ENCODE assay signal across 8 cellular contexts in genomic region chr20:3777726-3778629, GRCh38. TPM values are rescaled to one million over a fixed set of nuclear protein-coding genes. Genes with fewer than 3 reads are reported as not detected.
DNase-seq lines count a peak whose midpoint lies in the region; ATAC-seq and TF ChIP-seq lines count a peak whose summit lies in the region.

No MANE protein-coding gene starts in this region.

- peak overlapping the region; percentile 11 for H3K9ac ChIP-seq in rectal smooth muscle tissue (ENCODE audit: low read length)

- TF ChIP-seq CTCF in GM12864 (IDR thresholded peaks at IDR 0.05; ENCODE audit: low read depth, low read length, missing control alignments) (no peak), left ventricle myocardium inferior (IDR thresholded peaks at IDR 0.05; ENCODE audit: borderline replicate concordance) (no peak)

- H3K4me1 ChIP-seq in left ventricle myocardium inferior (peaks cover 29% of the 10 kb centered on the region), rectal smooth muscle tissue (ENCODE audit: control insufficient read depth, insufficient read depth, low read length) (peaks cover 6% of the 10 kb centered on the region)

- H3K36me3 Mint-ChIP-seq in activated naive CD8-positive, alpha-beta T cell treated with anti-CD3 and anti-CD28 coated beads for 36 hours: no peaks in the 10 kb centered on the region

- no peaks in the 10 kb centered on the region for H3K9me3 Mint-ChIP-seq in activated naive CD8-positive, alpha-beta T cell treated with anti-CD3 and anti-CD28 coated beads for 36 hours

- no peak for ATAC-seq in GM21515 (IDR thresholded peaks at IDR 0.05; ENCODE audit: unreplicated experiment)
- ATAC-seq in HG03097 (IDR thresholded peaks at IDR 0.05; ENCODE audit: low FRiP score, unreplicated experiment): no peak

- H3K27ac ChIP-seq in left ventricle myocardium inferior (replicated peaks): peak overlapping the region; percentile 16
- no peak overlapping the region for H3K27ac ChIP-seq in rectal smooth muscle tissue (ENCODE audit: low read depth, low read length)

- H3K4me1 Mint-ChIP-seq in activated naive CD8-positive, alpha-beta T cell treated with anti-CD3 and anti-CD28 coated beads for 36 hours: peaks cover 18% of the 10 kb centered on the region

- H3K27ac Mint-ChIP-seq in activated naive CD8-positive, alpha-beta T cell treated with anti-CD3 and anti-CD28 coated beads for 36 hours: no peak overlapping the region

- H3K4me3 Mint-ChIP-seq in activated naive CD8-positive, alpha-beta T cell treated with anti-CD3 and anti-CD28 coated beads for 36 hours: peak overlapping the region; percentile 70

- DNase-seq in GM12864 (ENCODE audit: low read depth) (no peak), NCI-H510A treated with DMSO at 0.1 percent for 48 hours (lab: John Stamatoyannopoulos, UW) (peak; percentile 89), left ventricle myocardium inferior (peak; percentile 77), UCSD-AML1 (lab: John Stamatoyannopoulos, UW; ENCODE audit: unreplicated experiment) (no peak)
- peak; percentile 41 for DNase-seq in activated naive CD8-positive, alpha-beta T cell treated with anti-CD3 and anti-CD28 coated beads for 36 hours

- H3K27me3 Mint-ChIP-seq in activated naive CD8-positive, alpha-beta T cell treated with anti-CD3 and anti-CD28 coated beads for 36 hours: peaks cover 24% of the 10 kb centered on the region

- H3K4me3 ChIP-seq in GM12864 (ENCODE audit: low read depth, low read length): peak overlapping the region; percentile 32
- H3K4me3 ChIP-seq in left ventricle myocardium inferior: peak overlapping the region; percentile 69
- peak overlapping the region; percentile 69 for H3K4me3 ChIP-seq in rectal smooth muscle tissue (ENCODE audit: low read length)

- H3K9me3 ChIP-seq in left ventricle myocardium inferior (replicated peaks): no peaks in the 10 kb centered on the region

- no peaks in the 10 kb centered on the region for H3K27me3 ChIP-seq in left ventricle myocardium inferior (ENCODE audit: low read depth)
- H3K27me3 ChIP-seq in rectal smooth muscle tissue (ENCODE audit: control insufficient read depth, insufficient read depth, low read length): no peaks in the 10 kb centered on the region

- H3K36me3 ChIP-seq in left ventricle myocardium inferior (no peaks in the 10 kb centered on the region), rectal smooth muscle tissue (ENCODE audit: control insufficient read depth, insufficient read depth, low read length) (no peaks in the 10 kb centered on the region)

- intact Hi-C loops in left ventricle myocardium inferior (cut with micrococcal nuclease): no loop called here

RNA-seq across cellular contexts. Expression of gene SPEF1, which starts 3.3 kb away (rescaled TPM):
- total RNA-seq in activated naive CD8-positive, alpha-beta T cell treated with anti-CD3 and anti-CD28 coated beads for 36 hours: under 1 TPM; 0.12 to 0.23 TPM
- 0.33 TPM for total RNA-seq in left ventricle myocardium inferior

RNA-seq across cellular contexts. Expression of gene CENPB, which starts 8.6 kb away (rescaled TPM):
- 10 to 100 TPM; 54.6 to 59.0 TPM for total RNA-seq in activated naive CD8-positive, alpha-beta T cell treated with anti-CD3 and anti-CD28 coated beads for 36 hours
- total RNA-seq in left ventricle myocardium inferior: 70.7 TPM

RNA-seq across cellular contexts. Expression of gene ADISSP, which starts 10.4 kb away (rescaled TPM):
- total RNA-seq in activated naive CD8-positive, alpha-beta T cell treated with anti-CD3 and anti-CD28 coated beads for 36 hours: 10 to 100 TPM; 63.5 to 63.8 TPM
- total RNA-seq in left ventricle myocardium inferior: 10.2 TPM

RNA-seq across cellular contexts. Expression of gene CDC25B, which starts 18.1 kb away (rescaled TPM):
- 10 to 100 TPM; 54.6 to 60.9 TPM for total RNA-seq in activated naive CD8-positive, alpha-beta T cell treated with anti-CD3 and anti-CD28 coated beads for 36 hours
- total RNA-seq in left ventricle myocardium inferior: 8.1 TPM

RNA-seq across cellular contexts. Expression of gene AP5S1, which starts 42.4 kb away (rescaled TPM):
- total RNA-seq in activated naive CD8-positive, alpha-beta T cell treated with anti-CD3 and anti-CD28 coated beads for 36 hours: 10 to 100 TPM; 11.1 to 11.7 TPM
- total RNA-seq in left ventricle myocardium inferior: 11.3 TPM

Comparison
In these comparisons a context has a peak if more than half of its experiments do, and no peak if none do; other contexts are left out.
1. DNase-seq: peak in NCI-H510A treated with DMSO at 0.1 percent for 48 hours (single experiment), activated naive CD8-positive, alpha-beta T cell treated with anti-CD3 and anti-CD28 coated beads for 36 hours (single experiment) and left ventricle myocardium inferior (single experiment); none in GM12864 (single experiment) and UCSD-AML1 (single experiment).
2. Peak in every context shown above with its lines, with median percentiles within 50 percentile points of each other: H3K4me3 ChIP-seq.